Comparison of ENCODE assay signal across 1 cellular context in genomic region chr17:62627219-62627903, GRCh38.
TF ChIP-seq lines count a peak whose summit lies in the region.

MRC2 (plus strand) TSS chr17:62627670; CDS start chr17:62627803, 133 bp downstream.

TF ChIP-seq in HepG2, 621 proteins besides CTCF, POLR2A, EP300 and RAD21 (continued from another document):
- TF ChIP-seq, protein P1, sequence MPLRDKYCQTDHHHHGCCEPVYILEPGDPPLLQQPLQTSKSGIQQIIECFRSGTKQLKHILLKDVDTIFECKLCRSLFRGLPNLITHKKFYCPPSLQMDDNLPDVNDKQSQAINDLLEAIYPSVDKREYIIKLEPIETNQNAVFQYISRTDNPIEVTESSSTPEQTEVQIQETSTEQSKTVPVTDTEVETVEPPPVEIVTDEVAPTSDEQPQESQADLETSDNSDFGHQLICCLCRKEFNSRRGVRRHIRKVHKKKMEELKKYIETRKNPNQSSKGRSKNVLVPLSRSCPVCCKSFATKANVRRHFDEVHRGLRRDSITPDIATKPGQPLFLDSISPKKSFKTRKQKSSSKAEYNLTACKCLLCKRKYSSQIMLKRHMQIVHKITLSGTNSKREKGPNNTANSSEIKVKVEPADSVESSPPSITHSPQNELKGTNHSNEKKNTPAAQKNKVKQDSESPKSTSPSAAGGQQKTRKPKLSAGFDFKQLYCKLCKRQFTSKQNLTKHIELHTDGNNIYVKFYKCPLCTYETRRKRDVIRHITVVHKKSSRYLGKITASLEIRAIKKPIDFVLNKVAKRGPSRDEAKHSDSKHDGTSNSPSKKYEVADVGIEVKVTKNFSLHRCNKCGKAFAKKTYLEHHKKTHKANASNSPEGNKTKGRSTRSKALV (CRISPR knock-in tag; IDR thresholded peaks at IDR 0.05), result peak; percentile 80; the same call in 1 of the 2 replicates
- no peak for TF ChIP-seq TRIM22 (IDR thresholded peaks at IDR 0.05)
- TF ChIP-seq ZNF547 (CRISPR knock-in tag; IDR thresholded peaks at IDR 0.05), result no peak
- TF ChIP-seq NFKBIZ (CRISPR knock-in tag; IDR thresholded peaks at IDR 0.05), result no peak
- TF ChIP-seq, protein P2, sequence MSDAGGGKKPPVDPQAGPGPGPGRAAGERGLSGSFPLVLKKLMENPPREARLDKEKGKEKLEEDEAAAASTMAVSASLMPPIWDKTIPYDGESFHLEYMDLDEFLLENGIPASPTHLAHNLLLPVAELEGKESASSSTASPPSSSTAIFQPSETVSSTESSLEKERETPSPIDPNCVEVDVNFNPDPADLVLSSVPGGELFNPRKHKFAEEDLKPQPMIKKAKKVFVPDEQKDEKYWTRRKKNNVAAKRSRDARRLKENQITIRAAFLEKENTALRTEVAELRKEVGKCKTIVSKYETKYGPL (CRISPR knock-in tag; IDR thresholded peaks at IDR 0.05), result no peak
- no peak for TF ChIP-seq HCFC1 (IDR thresholded peaks at IDR 0.05; ENCODE audit: low read depth, low read length)
- TF ChIP-seq ZNF33B (CRISPR knock-in tag; IDR thresholded peaks at IDR 0.05), result no peak
- TF ChIP-seq RORA (CRISPR knock-in tag; IDR thresholded peaks at IDR 0.05), result no peak
- TF ChIP-seq ATRX (CRISPR knock-in tag; IDR thresholded peaks at IDR 0.05; ENCODE audit: borderline replicate concordance), result no peak
- TF ChIP-seq, protein P3, sequence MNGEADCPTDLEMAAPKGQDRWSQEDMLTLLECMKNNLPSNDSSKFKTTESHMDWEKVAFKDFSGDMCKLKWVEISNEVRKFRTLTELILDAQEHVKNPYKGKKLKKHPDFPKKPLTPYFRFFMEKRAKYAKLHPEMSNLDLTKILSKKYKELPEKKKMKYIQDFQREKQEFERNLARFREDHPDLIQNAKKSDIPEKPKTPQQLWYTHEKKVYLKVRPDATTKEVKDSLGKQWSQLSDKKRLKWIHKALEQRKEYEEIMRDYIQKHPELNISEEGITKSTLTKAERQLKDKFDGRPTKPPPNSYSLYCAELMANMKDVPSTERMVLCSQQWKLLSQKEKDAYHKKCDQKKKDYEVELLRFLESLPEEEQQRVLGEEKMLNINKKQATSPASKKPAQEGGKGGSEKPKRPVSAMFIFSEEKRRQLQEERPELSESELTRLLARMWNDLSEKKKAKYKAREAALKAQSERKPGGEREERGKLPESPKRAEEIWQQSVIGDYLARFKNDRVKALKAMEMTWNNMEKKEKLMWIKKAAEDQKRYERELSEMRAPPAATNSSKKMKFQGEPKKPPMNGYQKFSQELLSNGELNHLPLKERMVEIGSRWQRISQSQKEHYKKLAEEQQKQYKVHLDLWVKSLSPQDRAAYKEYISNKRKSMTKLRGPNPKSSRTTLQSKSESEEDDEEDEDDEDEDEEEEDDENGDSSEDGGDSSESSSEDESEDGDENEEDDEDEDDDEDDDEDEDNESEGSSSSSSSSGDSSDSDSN (CRISPR knock-in tag; IDR thresholded peaks at IDR 0.05), result peak; percentile 19; the same call in 1 of the 2 replicates
- no peak for TF ChIP-seq NCOR1 (IDR thresholded peaks at IDR 0.05; ENCODE audit: borderline replicate concordance, low read length)
- no peak for TF ChIP-seq PHF5A (CRISPR knock-in tag; IDR thresholded peaks at IDR 0.05; ENCODE audit: low read depth, unreplicated experiment)
- no peak for TF ChIP-seq ZNF335 (CRISPR knock-in tag; IDR thresholded peaks at IDR 0.05)
- TF ChIP-seq ELF4 (CRISPR knock-in tag; IDR thresholded peaks at IDR 0.05; ENCODE audit: borderline replicate concordance), result no peak
- TF ChIP-seq SMAD9 (CRISPR knock-in tag; IDR thresholded peaks at IDR 0.05), result no peak
- no peak for TF ChIP-seq ZFP41 (CRISPR knock-in tag; IDR thresholded peaks at IDR 0.05; ENCODE audit: borderline replicate concordance)
- TF ChIP-seq ZNF350 (CRISPR knock-in tag; IDR thresholded peaks at IDR 0.05; ENCODE audit: borderline replicate concordance, low read depth), result no peak
- no peak for TF ChIP-seq TRIM24 (CRISPR knock-in tag; IDR thresholded peaks at IDR 0.05)
- no peak for TF ChIP-seq KDM4B (CRISPR knock-in tag; IDR thresholded peaks at IDR 0.05)
- no peak for TF ChIP-seq KDM5A (IDR thresholded peaks at IDR 0.05; ENCODE audit: borderline replicate concordance, low read length)
- TF ChIP-seq ZBTB7B (CRISPR knock-in tag; IDR thresholded peaks at IDR 0.05), result no peak
- TF ChIP-seq ZNF232 (CRISPR knock-in tag; IDR thresholded peaks at IDR 0.05; ENCODE audit: borderline replicate concordance), result no peak
- no peak for TF ChIP-seq HOXA3 (CRISPR knock-in tag; IDR thresholded peaks at IDR 0.05)
- no peak for TF ChIP-seq ZNF44 (CRISPR knock-in tag; IDR thresholded peaks at IDR 0.05)
- no peak for TF ChIP-seq IKZF4 (CRISPR knock-in tag; IDR thresholded peaks at IDR 0.05; ENCODE audit: borderline replicate concordance, low read depth, not compliant biosample characterization)
- TF ChIP-seq ZFP37 (CRISPR knock-in tag; IDR thresholded peaks at IDR 0.05; ENCODE audit: borderline replicate concordance), result no peak
- TF ChIP-seq NRL (CRISPR knock-in tag; IDR thresholded peaks at IDR 0.05; ENCODE audit: borderline replicate concordance), result 0 out of 2 replicates have a peak, but pooled peaks have one; percentile 41
- TF ChIP-seq ZBTB26 (CRISPR knock-in tag; IDR thresholded peaks at IDR 0.05; ENCODE audit: borderline replicate concordance), result no peak; the same call in 1 of the 2 replicates
- TF ChIP-seq ZNF263 (CRISPR knock-in tag; IDR thresholded peaks at IDR 0.05), result peak; percentile 75
- no peak for TF ChIP-seq ZMYM4 (CRISPR knock-in tag; IDR thresholded peaks at IDR 0.05)
- no peak for TF ChIP-seq CSRNP2 (CRISPR knock-in tag; conservative IDR thresholded peaks at IDR 0.05; ENCODE audit: low read depth)
- TF ChIP-seq ZSCAN12 (CRISPR knock-in tag; IDR thresholded peaks at IDR 0.05), result no peak
- TF ChIP-seq TP53 (CRISPR knock-in tag; conservative IDR thresholded peaks at IDR 0.05), result no peak
- no peak for TF ChIP-seq EEA1 (CRISPR knock-in tag; IDR thresholded peaks at IDR 0.05; ENCODE audit: borderline replicate concordance)
- no peak for TF ChIP-seq TRAFD1 (CRISPR knock-in tag; IDR thresholded peaks at IDR 0.05; ENCODE audit: borderline replicate concordance)
- TF ChIP-seq GLI4 (CRISPR knock-in tag; IDR thresholded peaks at IDR 0.05; ENCODE audit: borderline replicate concordance), result no peak
- TF ChIP-seq THAP8 (CRISPR knock-in tag; IDR thresholded peaks at IDR 0.05; ENCODE audit: borderline replicate concordance), result no peak
- TF ChIP-seq ARNT2 (CRISPR knock-in tag; IDR thresholded peaks at IDR 0.05; ENCODE audit: low read depth), result no peak
- TF ChIP-seq RFX5 (IDR thresholded peaks at IDR 0.05; ENCODE audit: low read depth, low read length), result no peak
